Comparison of ENCODE assay signal across 8 cellular contexts in genomic region chr5:142012792-142013388, GRCh38. TPM values are rescaled to one million over a fixed set of nuclear protein-coding genes. Genes with fewer than 3 reads are reported as not detected.
DNase-seq lines count a peak whose midpoint lies in the region; ATAC-seq and TF ChIP-seq lines count a peak whose summit lies in the region.

Gene GNPDA1 (minus strand): TSS chr5:142013027. CDS start chr5:142012035, 992 bp downstream.

- TF ChIP-seq CTCF in CD8-positive, alpha-beta T cell (IDR thresholded peaks at IDR 0.05) = no peak
- TF ChIP-seq CTCF in foreskin keratinocyte (conservative IDR thresholded peaks at IDR 0.05) (peak; percentile 7), neural progenitor cell (IDR thresholded peaks at IDR 0.05) (no peak), subcutaneous adipose tissue (IDR thresholded peaks at IDR 0.05; ENCODE audit: low read depth) (no peak)

- peak within 1 kb of the TSS; percentile 83 for H3K4me3 Mint-ChIP-seq in CD8-positive, alpha-beta T cell
- peak within 1 kb of the TSS; percentile 87 for H3K4me3 Mint-ChIP-seq in neural progenitor cell

- no peaks in the 10 kb centered on the region for H3K79me2 ChIP-seq in neural progenitor cell (ENCODE audit: low read depth)

- H3K27ac Mint-ChIP-seq in CD8-positive, alpha-beta T cell = peak within 1 kb of the TSS; percentile 90
- peak within 1 kb of the TSS; percentile 95 for H3K27ac Mint-ChIP-seq in neural progenitor cell

- no peaks in the 10 kb centered on the region for H3K36me3 ChIP-seq in CD8-positive, alpha-beta T cell (ENCODE audit: insufficient read depth, low read length)
- H3K36me3 ChIP-seq in neural progenitor cell = no peaks in the 10 kb centered on the region

- H3K4me2 ChIP-seq in neural progenitor cell = peak within 1 kb of the TSS; percentile 78

- peaks cover 11% of the 10 kb centered on the region for H3K36me3 Mint-ChIP-seq in CD8-positive, alpha-beta T cell
- H3K36me3 Mint-ChIP-seq in neural progenitor cell = peaks cover 5% of the 10 kb centered on the region

- peak; percentile 29 to 80 (median 58) for DNase-seq in CD8-positive, alpha-beta T cell
- DNase-seq in HK-2 (ENCODE audit: unreplicated experiment) (peak; percentile 79), SHP77 treated with DMSO at 0.1 percent for 48 hours (lab: John Stamatoyannopoulos, UW) (peak; percentile 17), foreskin keratinocyte (peak in 1 of 2 donors; percentile 30), neural progenitor cell (ENCODE audit: low spot score) (peak; percentile 76)
- DNase-seq in activated naive CD4-positive, alpha-beta T cell (lab: John Stamatoyannopoulos, UW) = peak; percentile 24 to 59 (median 36)

- no peaks in the 10 kb centered on the region for H3K9me3 ChIP-seq in CD8-positive, alpha-beta T cell (ENCODE audit: low read length)
- no peaks in the 10 kb centered on the region for H3K9me3 ChIP-seq in neural progenitor cell (ENCODE audit: low read depth)

- peaks cover 72% of the 10 kb centered on the region for H3K4me1 Mint-ChIP-seq in CD8-positive, alpha-beta T cell (ENCODE audit: low read depth)
- H3K4me1 Mint-ChIP-seq in neural progenitor cell = peaks cover 16% of the 10 kb centered on the region

- H3K27ac ChIP-seq in CD8-positive, alpha-beta T cell (ENCODE audit: low read depth, low read length) = peak within 1 kb of the TSS; percentile 55
- peak within 1 kb of the TSS; percentile 82 for H3K27ac ChIP-seq in foreskin keratinocyte
- no peak within 1 kb of the TSS for H3K27ac ChIP-seq in neural progenitor cell

- CTCF ChIA-PET in CD8-positive, alpha-beta T cell (lab: Charles Lee) = interaction anchor here (0.9 to 10.8 kb wide), 14 partner anchors 9 to 320 kb away, joined by 3 to 152 read pairs (median 5); partner anchors contain the start of genes NDFIP1 and PCDH1

- H3F3A ChIP-seq in neural progenitor cell (ENCODE audit: low read depth) = peaks cover 8% of the 10 kb centered on the region

- H3K9me3 Mint-ChIP-seq in CD8-positive, alpha-beta T cell = no peaks in the 10 kb centered on the region
- H3K9me3 Mint-ChIP-seq in neural progenitor cell = no peaks in the 10 kb centered on the region

- no peaks in the 10 kb centered on the region for H3K27me3 Mint-ChIP-seq in CD8-positive, alpha-beta T cell (ENCODE audit: low read depth)
- no peaks in the 10 kb centered on the region for H3K27me3 Mint-ChIP-seq in neural progenitor cell (ENCODE audit: insufficient read depth, low read depth)

- H3K27me3 ChIP-seq in CD8-positive, alpha-beta T cell (ENCODE audit: insufficient read depth, low read length) = no peaks in the 10 kb centered on the region
- H3K27me3 ChIP-seq in foreskin keratinocyte = no peaks in the 10 kb centered on the region
- H3K27me3 ChIP-seq in neural progenitor cell = no peaks in the 10 kb centered on the region

- no peaks in the 10 kb centered on the region for H4K20me1 ChIP-seq in neural progenitor cell (ENCODE audit: low read depth)

- ATAC-seq in CD8-positive, alpha-beta T cell = peak; percentile 52
- peak; percentile 54 for ATAC-seq in GM19452 (IDR thresholded peaks at IDR 0.05; ENCODE audit: unreplicated experiment)
- peak; percentile 80 for ATAC-seq in foreskin keratinocyte

- peak within 1 kb of the TSS; percentile 78 for H3K4me3 ChIP-seq in CD8-positive, alpha-beta T cell (ENCODE audit: low read depth, low read length)
- peak within 1 kb of the TSS; percentile 59 for H3K4me3 ChIP-seq in neural progenitor cell

- POLR2A ChIA-PET in CD8-positive, alpha-beta T cell (lab: Charles Lee) = interaction anchor here (0.8 to 3.0 kb wide), 8 partner anchors 12 to 210 kb away, joined by 3 to 22 read pairs (median 3); partner anchors contain the start of gene NDFIP1

- peak within 1 kb of the TSS; percentile 24 for H3K9ac ChIP-seq in neural progenitor cell

- H2AFZ ChIP-seq in neural progenitor cell (replicated peaks) = peak within 1 kb of the TSS; percentile 83

- intact Hi-C loops in CD8-positive, alpha-beta T cell (cut with DNase I, micrococcal nuclease) = loop anchor here (1.0 to 10.0 kb wide), 5 partner anchors 44 to 342 kb away; partner anchors contain the start of genes NDFIP1 (in 2 of the 2) and RNF14 (in 1 of the 2)

- H3K4me1 ChIP-seq in CD8-positive, alpha-beta T cell (ENCODE audit: insufficient read depth, low read length) = peaks cover 59% of the 10 kb centered on the region
- H3K4me1 ChIP-seq in foreskin keratinocyte (peaks cover 7% of the 10 kb centered on the region), neural progenitor cell (peaks cover 5% of the 10 kb centered on the region)

RNA-seq across cellular contexts. Expression of gene GNPDA1, which starts in this region (rescaled TPM):
- 1 to 10 TPM; 5.2 TPM for total RNA-seq in CD8-positive, alpha-beta T cell
- total RNA-seq in foreskin keratinocyte = 37.2 and 38.1 TPM in 2 replicates
- polyA plus RNA-seq in foreskin keratinocyte = 25.3 and 31.3 TPM in 2 replicates
- total RNA-seq in neural progenitor cell (ENCODE audit: low replicate concordance) = 89.8 and 115 TPM in 2 replicates
- total RNA-seq in subcutaneous adipose tissue = 10 to 100 TPM; 16.0 to 46.9 (median 35.4) TPM
